Comparison of ENCODE assay signal across 8 cellular contexts in genomic region chr1:244919320-244920282, GRCh38. TPM values are rescaled to one million over a fixed set of nuclear protein-coding genes. Genes with fewer than 3 reads are reported as not detected.
DNase-seq lines count a peak whose midpoint lies in the region; ATAC-seq, FAIRE-seq and TF ChIP-seq lines count a peak whose summit lies in the region.

No MANE protein-coding gene starts in this region.

- peaks cover 7% of the 10 kb centered on the region for H3K36me3 Mint-ChIP-seq in dendritic cell treated with granulocyte-macrophage colony-stimulating factor and Interleukin-4, amounts not matched to agents 40 ng/mL and 50 ng/mL, for 4 days (ENCODE audit: low read depth)

- peaks cover 20% of the 10 kb centered on the region for H3K4me1 Mint-ChIP-seq in dendritic cell treated with granulocyte-macrophage colony-stimulating factor and Interleukin-4, amounts not matched to agents 40 ng/mL and 50 ng/mL, for 4 days (ENCODE audit: low read depth)

- H3K36me3 ChIP-seq in MG63: no peaks in the 10 kb centered on the region
- H3K36me3 ChIP-seq in pancreas: no peaks in the 10 kb centered on the region

- peaks cover 0 to 3% (median 0%) of the 10 kb centered on the region in 3 donors for H3K4me1 ChIP-seq in pancreas

- H3K4me3 Mint-ChIP-seq in dendritic cell treated with granulocyte-macrophage colony-stimulating factor and Interleukin-4, amounts not matched to agents 40 ng/mL and 50 ng/mL, for 4 days: peak overlapping the region; percentile 80

- H3K9me3 ChIP-seq in MG63: no peaks in the 10 kb centered on the region
- H3K9me3 ChIP-seq in pancreas: no peaks in the 10 kb centered on the region

- peak overlapping the region; percentile 50 for H3K27ac Mint-ChIP-seq in dendritic cell treated with granulocyte-macrophage colony-stimulating factor and Interleukin-4, amounts not matched to agents 40 ng/mL and 50 ng/mL, for 4 days

- no peak for FAIRE-seq in pancreas (lab: Jason Lieb, UNC)

- WGBS in pancreas, 2 donors: 62 to 68% methylated on average over 9 of the region's 9 CpGs

- TF ChIP-seq CTCF in GM10248 (IDR thresholded peaks at IDR 0.05; ENCODE audit: control extremely low read depth, extremely low read depth, low read depth, missing control alignments): no peak
- TF ChIP-seq CTCF in pancreas (IDR thresholded peaks at IDR 0.05): no peak

- H3K4me3 ChIP-seq in MG63 (peak overlapping the region; percentile 50), pancreas (peak overlapping the region in 3 of 4 donors; percentile 53 to 57 (median 56))

- POLR2A ChIA-PET in GM10248 (lab: Yijun Ruan, JAX): no interaction called here

- ATAC-seq in pancreas: peak in 3 of 4 donors; percentile 39 to 48 (median 43)
- no peak for ATAC-seq in GM18520 (IDR thresholded peaks at IDR 0.05; ENCODE audit: unreplicated experiment)
- ATAC-seq in GM18909 (IDR thresholded peaks at IDR 0.05; ENCODE audit: poor library complexity, unreplicated experiment): no peak
- ATAC-seq in GM18873 (IDR thresholded peaks at IDR 0.05; ENCODE audit: low FRiP score, unreplicated experiment): no peak

- H3K27me3 ChIP-seq in MG63: no peaks in the 10 kb centered on the region
- H3K27me3 ChIP-seq in pancreas: no peaks in the 10 kb centered on the region

- H3K27me3 Mint-ChIP-seq in dendritic cell treated with granulocyte-macrophage colony-stimulating factor and Interleukin-4, amounts not matched to agents 40 ng/mL and 50 ng/mL, for 4 days: peaks cover 2% of the 10 kb centered on the region

- CTCF ChIA-PET in GM10248 (lab: Yijun Ruan, JAX): interaction anchor here (1.1 to 2.7 kb wide), 3 partner anchors 18 to 56 kb away, joined by 3 to 6 read pairs (median 4); no protein-coding TSS in a partner anchor

- DNase-seq in GM10248 (ENCODE audit: extremely low spot score): peak; percentile 32
- DNase-seq in MG63: no peak
- DNase-seq in pancreas: no peak
- DNase-seq in mesenteric fat pad (ENCODE audit: low spot score): no peak

- no peaks in the 10 kb centered on the region for H3K9me3 Mint-ChIP-seq in dendritic cell treated with granulocyte-macrophage colony-stimulating factor and Interleukin-4, amounts not matched to agents 40 ng/mL and 50 ng/mL, for 4 days

- intact Hi-C loops in dendritic cell treated with granulocyte-macrophage colony-stimulating factor and Interleukin-4, amounts not matched to agents 40 ng/mL and 50 ng/mL, for 4 days (cut with micrococcal nuclease): loop anchor here (5.0 kb wide), 1 partner anchor 57 kb away; the partner anchor contains the start of gene HNRNPU
- intact Hi-C loops in pancreas (cut with DNase I): no loop called here

- no peak overlapping the region for H3K27ac ChIP-seq in pancreas

RNA-seq across cellular contexts. Expression of gene HNRNPU, which starts 55.3 kb away (rescaled TPM):
- total RNA-seq in MG63 (2014; rRNA removed; shearing (Covaris generic); ENCODE audit: low replicate concordance): 173 and 393 TPM in 2 replicates
- 100 to 1,000 TPM in 4 of 6 donors, 10 to 100 TPM in 2; 87.9 to 157 (median 115) TPM for total RNA-seq in pancreas
- polyA plus RNA-seq in pancreas: 100 to 1,000 TPM in 1 of 2 donors, 10 to 100 TPM in 1; 59.1 to 111 TPM
- total RNA-seq in mesenteric fat pad: 284 TPM

Comparison
In these comparisons a context has a peak if more than half of its experiments do, and no peak if none do; other contexts are left out.
1. ATAC-seq: peak in pancreas (3 of 4); none in GM18520 (single experiment), GM18909 (single experiment) and GM18873 (single experiment).